In the genomic region with DNA sequence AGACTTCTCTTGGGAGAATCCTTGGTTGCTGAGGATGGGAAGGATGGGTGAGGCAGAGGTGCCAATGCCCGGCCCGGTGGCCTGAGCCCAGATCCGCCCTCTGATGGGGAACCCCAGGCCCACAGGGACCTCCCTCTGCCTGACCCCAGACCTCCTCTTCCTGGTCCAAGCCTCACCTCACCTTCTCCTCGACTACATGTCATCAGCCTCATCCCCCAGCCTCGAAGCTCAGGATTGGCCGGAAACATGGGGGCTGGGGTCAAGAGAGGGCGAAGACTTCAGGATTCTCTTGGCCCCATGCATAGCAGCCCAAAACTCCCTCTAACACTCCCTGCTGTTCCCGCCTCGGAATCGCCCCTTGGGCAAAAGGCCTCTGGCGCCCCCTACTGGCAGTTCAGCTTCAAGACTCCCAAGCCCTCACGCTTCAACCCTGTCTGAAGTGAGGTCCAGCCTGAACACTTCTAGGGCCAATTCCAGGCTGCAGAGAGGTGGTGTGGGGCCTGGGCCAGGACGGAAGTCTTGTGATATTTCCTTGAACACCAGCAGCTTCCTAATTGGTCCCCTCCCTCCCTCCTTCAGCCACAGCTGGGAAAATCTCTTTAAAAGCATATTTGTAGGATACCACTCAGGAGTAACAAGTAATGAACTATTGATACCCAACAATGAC, we compare ENCODE assay signal across 7 cellular contexts. TPM values are rescaled to one million over a fixed set of nuclear protein-coding genes. Genes with fewer than 3 reads are reported as not detected.
DNase-seq lines count a peak whose midpoint lies in the region; FAIRE-seq and TF ChIP-seq lines count a peak whose summit lies in the region.

No MANE protein-coding gene starts in this region.

- no peaks in the 10 kb centered on the region for H3K79me2 ChIP-seq in SK-N-SH (ENCODE audit: insufficient read depth)

- H4K20me1 ChIP-seq in SK-N-SH (ENCODE audit: insufficient read depth) = no peaks in the 10 kb centered on the region

- H3K9ac ChIP-seq in SK-N-SH = no peak overlapping the region

- no peak overlapping the region for H2AFZ ChIP-seq in SK-N-SH (ENCODE audit: low read depth)

- H3K4me3 ChIP-seq in NB4 (ENCODE audit: low read depth, low read length) (no peak overlapping the region), SK-N-SH (ENCODE audit: low read depth in 2 of 2, low read length in 1 of 2) (peak overlapping the region in 1 of 2 experiments; percentile 21; a peak in 1 of 4 replicates), ovary (no peak overlapping the region), tibial nerve (no peak overlapping the region)

- CTCF ChIA-PET in SK-N-SH (lab: Yijun Ruan, JAX) = interaction anchor here (0.6 to 15.6 kb wide), 51 partner anchors 8 to 280 kb away, joined by 3 to 260 read pairs (median 6); a partner anchor contains a TSS

- TF ChIP-seq EP300 in SK-N-SH (IDR thresholded peaks at IDR 0.05; ENCODE audit: borderline replicate concordance in 1 of 2, low read depth in 1 of 2, low read length in 1 of 2) (no peak), ovary (IDR thresholded peaks at IDR 0.05) (no peak), tibial nerve (IDR thresholded peaks at IDR 0.05) (peak in 1 of 2 donors; percentile 61)

- DNase-seq in GM12892 (ENCODE audit: insufficient read length) (peak; percentile 73), NB4 (ENCODE audit: low read depth) (peak; percentile 87), SK-N-SH (peak; percentile 87), frontal cortex (ENCODE audit: low spot score in 2 of 2) (peak; percentile 66 to 85), ovary (peak; percentile 83 to 92 (median 90)), tibial nerve (ENCODE audit: low spot score in 2 of 2) (peak; percentile 68 to 82)
- DNase-seq in activated naive CD4-positive, alpha-beta T cell (lab: John Stamatoyannopoulos, UW) = peak; percentile 81 to 92 (median 84)

- peaks cover 0 to 6% of the 10 kb centered on the region in 2 experiments; a peak in 1 of 4 replicates for H3K4me1 ChIP-seq in SK-N-SH (ENCODE audit: control insufficient read depth in 1 of 2, insufficient read depth in 2 of 2, low read depth in 1 of 2, low read length in 1 of 2)
- H3K4me1 ChIP-seq in ovary (ENCODE audit: insufficient read depth) = no peaks in the 10 kb centered on the region
- peaks cover 0 to 6% (median 3%) of the 10 kb centered on the region in 4 donors for H3K4me1 ChIP-seq in tibial nerve

- WGBS in SK-N-SH (ENCODE audit: low lambda C conversion rate) = 2% methylated on average over 7 of the region's 13 CpGs
- 9 to 12% (median 9%) methylated on average over 13 of the region's 13 CpGs for WGBS in ovary, 3 donors
- 7 to 13% methylated on average over 12 to 13 of the region's 13 CpGs for WGBS in tibial nerve, 2 donors

- no peak for TF ChIP-seq POLR2A in GM12892 (IDR thresholded peaks at IDR 0.05; ENCODE audit: low read depth, low read length)
- no peak for TF ChIP-seq POLR2A in NB4 (IDR thresholded peaks at IDR 0.05; ENCODE audit: extremely low read depth, insufficient read length)
- TF ChIP-seq POLR2A in ovary (IDR thresholded peaks at IDR 0.05) = no peak
- TF ChIP-seq POLR2A in tibial nerve (IDR thresholded peaks at IDR 0.05) = no peak

- H3K27ac ChIP-seq in SK-N-SH (ENCODE audit: low read depth in 2 of 2, low read length in 1 of 2) (no peak overlapping the region), ovary (no peak overlapping the region), tibial nerve (no peak overlapping the region)

- H3K4me2 ChIP-seq in SK-N-SH = no peak overlapping the region

- H3K36me3 ChIP-seq in SK-N-SH (replicated peaks in 1 of 2; ENCODE audit: control insufficient read depth in 1 of 2, insufficient read depth in 2 of 2, low read length in 1 of 2) (no peaks in the 10 kb centered on the region), ovary (no peaks in the 10 kb centered on the region), tibial nerve (no peaks in the 10 kb centered on the region)

- intact Hi-C loops in ovary (cut with DNase I) = loop anchor here (1.0 to 10.0 kb wide), 7 partner anchors 107 to 167 kb away; a partner anchor contains a TSS

- H3K9me3 ChIP-seq in SK-N-SH (no peaks in the 10 kb centered on the region), ovary (no peaks in the 10 kb centered on the region), tibial nerve (no peaks in the 10 kb centered on the region)

- FAIRE-seq in GM12892 (lab: Jason Lieb, UNC) (peak; percentile 92), frontal cortex (lab: Jason Lieb, UNC) (no peak)

- peak; percentile 97 for TF ChIP-seq RAD21 in SK-N-SH (IDR thresholded peaks at IDR 0.05; ENCODE audit: low read length)

- TF ChIP-seq CTCF in NB4 (IDR thresholded peaks at IDR 0.05; ENCODE audit: low read depth, low read length) = peak; percentile 95
- peak; percentile 97 for TF ChIP-seq CTCF in SK-N-SH (IDR thresholded peaks at IDR 0.05)
- peak; percentile 86 to 96 (median 93) for TF ChIP-seq CTCF in ovary (IDR thresholded peaks at IDR 0.05)
- TF ChIP-seq CTCF in tibial nerve (IDR thresholded peaks at IDR 0.05) = peak; percentile 93 to 99 (median 98)

- no peaks in the 10 kb centered on the region for H3F3A ChIP-seq in SK-N-SH (replicated peaks; ENCODE audit: insufficient read depth)

- no peaks in the 10 kb centered on the region for H3K9me2 ChIP-seq in SK-N-SH

- POLR2A ChIA-PET in SK-N-SH (lab: Yijun Ruan, JAX) = interaction anchor here (1.2 kb wide), 1 partner anchor 139 kb away, joined by 4 read pairs; no protein-coding TSS in a partner anchor

- H3K27me3 ChIP-seq in SK-N-SH (ENCODE audit: insufficient read depth) (no peaks in the 10 kb centered on the region), ovary (no peaks in the 10 kb centered on the region), tibial nerve (peaks cover 0 to 22% of the 10 kb centered on the region in 2 donors)

TF ChIP-seq in SK-N-SH, 30 proteins besides CTCF, POLR2A, EP300 and RAD21:
- TF ChIP-seq RXRA (IDR thresholded peaks at IDR 0.05; ENCODE audit: borderline replicate concordance, low read depth) (no peak), SIN3A (IDR thresholded peaks at IDR 0.05; ENCODE audit: borderline replicate concordance, low read depth, low read length) (0 out of 2 replicates have a peak, but pooled peaks have one; percentile 39), SMC3 (IDR thresholded peaks at IDR 0.05; ENCODE audit: low read depth, low read length) (peak; percentile 97), POLR2AphosphoS5 (IDR thresholded peaks at IDR 0.05; ENCODE audit: low read depth, low read length) (no peak)
- TF ChIP-seq, protein P1, sequence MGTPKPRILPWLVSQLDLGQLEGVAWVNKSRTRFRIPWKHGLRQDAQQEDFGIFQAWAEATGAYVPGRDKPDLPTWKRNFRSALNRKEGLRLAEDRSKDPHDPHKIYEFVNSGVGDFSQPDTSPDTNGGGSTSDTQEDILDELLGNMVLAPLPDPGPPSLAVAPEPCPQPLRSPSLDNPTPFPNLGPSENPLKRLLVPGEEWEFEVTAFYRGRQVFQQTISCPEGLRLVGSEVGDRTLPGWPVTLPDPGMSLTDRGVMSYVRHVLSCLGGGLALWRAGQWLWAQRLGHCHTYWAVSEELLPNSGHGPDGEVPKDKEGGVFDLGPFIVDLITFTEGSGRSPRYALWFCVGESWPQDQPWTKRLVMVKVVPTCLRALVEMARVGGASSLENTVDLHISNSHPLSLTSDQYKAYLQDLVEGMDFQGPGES (IDR thresholded peaks at IDR 0.05; ENCODE audit: low read depth, low read length) = no peak
- TF ChIP-seq, protein P2, sequence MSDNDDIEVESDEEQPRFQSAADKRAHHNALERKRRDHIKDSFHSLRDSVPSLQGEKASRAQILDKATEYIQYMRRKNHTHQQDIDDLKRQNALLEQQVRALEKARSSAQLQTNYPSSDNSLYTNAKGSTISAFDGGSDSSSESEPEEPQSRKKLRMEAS (IDR thresholded peaks at IDR 0.05; ENCODE audit: low read depth) = peak; percentile 66

RNA-seq across cellular contexts. Expression of a gene that starts 47.2 kb away (rescaled TPM):
- 10.4 TPM for polyA plus RNA-seq in GM12892 (2012; ENCODE audit: missing spikeins)
- polyA plus RNA-seq in SK-N-SH (2012; rRNA removed) (2.1 and 4.3 TPM in 2 replicates), ovary (10 to 100 TPM in 1 of 2 donors, 1 to 10 TPM in 1; 3.8 to 10.1 TPM)
- polyA plus RNA-seq in SK-N-SH (2012; cell fraction: cytosol; rRNA removed) = 0.75 and 0.89 TPM in 2 replicates
- 25.3 and 25.5 TPM in 2 replicates for polyA plus RNA-seq in SK-N-SH (2012; cell fraction: nucleus; rRNA removed)
- total RNA-seq in frontal cortex (1.2 TPM), ovary (10 to 100 TPM in 3 of 7 donors, 1 to 10 TPM in 4; 3.7 to 41.7 (median 8.7) TPM), tibial nerve (10 to 100 TPM; 18.4 to 36.3 (median 22.5) TPM)
